Comparison of ENCODE assay signal across 2 cellular contexts in the genomic region with DNA sequence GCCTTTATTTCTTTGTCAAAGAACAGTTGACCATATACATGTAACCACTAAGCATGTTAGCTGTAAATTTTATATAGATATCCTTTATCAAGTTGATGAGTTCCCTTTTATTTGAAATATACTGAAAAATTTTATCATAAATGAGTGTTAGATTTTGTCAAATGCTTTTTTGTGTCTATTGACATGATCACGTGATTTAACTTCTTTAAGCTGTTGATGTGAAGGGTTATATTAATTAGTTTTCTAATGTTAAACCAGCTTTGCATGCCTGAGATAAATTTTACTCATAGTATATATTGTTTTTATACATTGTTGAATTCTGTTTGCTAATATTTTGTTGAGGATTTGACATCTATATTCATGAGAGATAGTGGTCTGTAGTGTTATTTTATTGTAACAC.
TF ChIP-seq lines count a peak whose summit lies in the region.

No MANE protein-coding gene starts in this region.

TF ChIP-seq in HepG2, 621 proteins besides CTCF, POLR2A, EP300 and RAD21 (continued from another document):
- TF ChIP-seq, protein P1, sequence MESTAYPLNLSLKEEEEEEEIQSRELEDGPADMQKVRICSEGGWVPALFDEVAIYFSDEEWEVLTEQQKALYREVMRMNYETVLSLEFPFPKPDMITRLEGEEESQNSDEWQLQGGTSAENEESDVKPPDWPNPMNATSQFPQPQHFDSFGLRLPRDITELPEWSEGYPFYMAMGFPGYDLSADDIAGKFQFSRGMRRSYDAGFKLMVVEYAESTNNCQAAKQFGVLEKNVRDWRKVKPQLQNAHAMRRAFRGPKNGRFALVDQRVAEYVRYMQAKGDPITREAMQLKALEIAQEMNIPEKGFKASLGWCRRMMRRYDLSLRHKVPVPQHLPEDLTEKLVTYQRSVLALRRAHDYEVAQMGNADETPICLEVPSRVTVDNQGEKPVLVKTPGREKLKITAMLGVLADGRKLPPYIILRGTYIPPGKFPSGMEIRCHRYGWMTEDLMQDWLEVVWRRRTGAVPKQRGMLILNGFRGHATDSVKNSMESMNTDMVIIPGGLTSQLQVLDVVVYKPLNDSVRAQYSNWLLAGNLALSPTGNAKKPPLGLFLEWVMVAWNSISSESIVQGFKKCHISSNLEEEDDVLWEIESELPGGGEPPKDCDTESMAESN (CRISPR knock-in tag; conservative IDR thresholded peaks at IDR 0.05): no peak

TF ChIP-seq in K562, 482 proteins besides CTCF, POLR2A, EP300 and RAD21:
- TF ChIP-seq ELK3 (CRISPR knock-in tag; IDR thresholded peaks at IDR 0.05): no peak
- TF ChIP-seq, protein P2, sequence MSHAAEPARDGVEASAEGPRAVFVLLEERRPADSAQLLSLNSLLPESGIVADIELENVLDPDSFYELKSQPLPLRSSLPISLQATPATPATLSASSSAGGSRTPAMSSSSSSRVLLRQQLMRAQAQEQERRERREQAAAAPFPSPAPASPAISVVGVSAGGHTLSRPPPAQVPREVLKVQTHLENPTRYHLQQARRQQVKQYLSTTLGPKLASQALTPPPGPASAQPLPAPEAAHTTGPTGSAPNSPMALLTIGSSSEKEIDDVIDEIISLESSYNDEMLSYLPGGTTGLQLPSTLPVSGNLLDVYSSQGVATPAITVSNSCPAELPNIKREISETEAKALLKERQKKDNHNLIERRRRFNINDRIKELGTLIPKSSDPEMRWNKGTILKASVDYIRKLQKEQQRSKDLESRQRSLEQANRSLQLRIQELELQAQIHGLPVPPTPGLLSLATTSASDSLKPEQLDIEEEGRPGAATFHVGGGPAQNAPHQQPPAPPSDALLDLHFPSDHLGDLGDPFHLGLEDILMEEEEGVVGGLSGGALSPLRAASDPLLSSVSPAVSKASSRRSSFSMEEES (CRISPR knock-in tag; IDR thresholded peaks at IDR 0.05): peak; percentile 80
